In the genomic region with DNA sequence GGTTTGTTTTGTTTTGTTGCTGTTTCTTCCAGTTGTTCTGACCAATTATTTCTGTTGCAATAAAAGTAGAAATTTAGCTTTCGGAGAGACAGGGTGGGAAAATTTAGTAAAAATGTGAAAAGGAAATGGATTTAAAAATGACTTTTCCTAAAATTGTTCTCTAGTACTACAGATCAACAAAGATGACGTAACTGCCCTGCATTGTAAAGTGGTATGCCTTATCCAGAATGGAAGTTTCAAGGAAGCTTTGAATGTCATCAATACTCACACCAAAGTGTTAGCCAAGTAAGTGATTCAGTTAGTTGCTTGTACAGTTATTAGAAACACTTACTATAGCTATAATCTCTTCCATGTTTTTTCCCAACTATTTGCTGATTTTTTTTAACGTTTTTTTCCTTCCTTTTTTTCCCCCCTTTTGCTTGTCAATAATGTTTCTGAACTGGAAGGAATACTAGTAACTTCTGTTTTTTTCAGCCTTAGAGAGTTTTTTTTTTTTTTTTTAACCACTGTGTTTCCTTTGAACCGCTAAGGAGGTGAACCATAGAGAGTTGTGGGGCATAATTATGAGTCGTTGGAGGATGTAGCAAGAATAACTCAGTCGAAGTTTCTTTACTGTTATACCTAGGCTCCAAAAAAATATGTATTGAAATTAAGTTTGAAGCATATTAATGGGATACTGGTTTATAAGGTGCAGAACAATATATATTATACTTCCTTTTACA, we compare ENCODE assay signal across 10 cellular contexts. TPM values are rescaled to one million over a fixed set of nuclear protein-coding genes. Genes with fewer than 3 reads are reported as not detected.
DNase-seq lines count a peak whose midpoint lies in the region; TF ChIP-seq lines count a peak whose summit lies in the region.
"Had no signal": no experiment of that assay in that cellular context is flagged by ENCODE, and none has a peak within 500 bp of the region (broad histone marks: within the 10 kb centered on the region; RNA-seq: fewer than 3 reads in every experiment).

No MANE protein-coding gene starts in this region.

- H3K79me2 ChIP-seq in osteoblast (ENCODE audit: insufficient read depth, low read length), result peaks cover 58% of the 10 kb centered on the region

- H3K9me3 Mint-ChIP-seq in dendritic cell treated with granulocyte-macrophage colony-stimulating factor and Interleukin-4, amounts not matched to agents 40 ng/mL and 50 ng/mL, for 4 days, result no peaks in the 10 kb centered on the region

- no peak overlapping the region for H2AFZ ChIP-seq in osteoblast (ENCODE audit: low read length)

- H3K27me3 Mint-ChIP-seq in dendritic cell treated with granulocyte-macrophage colony-stimulating factor and Interleukin-4, amounts not matched to agents 40 ng/mL and 50 ng/mL, for 4 days, result no peaks in the 10 kb centered on the region

- H3K4me1 ChIP-seq in osteoblast (ENCODE audit: insufficient read depth, low read length), result peaks cover 22% of the 10 kb centered on the region

- H3K27ac Mint-ChIP-seq in dendritic cell treated with granulocyte-macrophage colony-stimulating factor and Interleukin-4, amounts not matched to agents 40 ng/mL and 50 ng/mL, for 4 days, result no peak overlapping the region

- peaks cover 46% of the 10 kb centered on the region for H3K36me3 ChIP-seq in osteoblast (ENCODE audit: insufficient read depth, low read length)

- H4K20me1 ChIP-seq in osteoblast (ENCODE audit: insufficient read depth, low read length), result peaks cover 13% of the 10 kb centered on the region

- no peaks in the 10 kb centered on the region for H3K9me3 ChIP-seq in osteoblast (ENCODE audit: low read depth, low read length)
- H3K9me3 ChIP-seq: esophagus muscularis mucosa had no signal

- no peak overlapping the region for H3K27ac ChIP-seq in osteoblast (ENCODE audit: low read depth, low read length)
- H3K27ac ChIP-seq: esophagus muscularis mucosa had no signal

- peak overlapping the region; percentile 78 for H3K4me2 ChIP-seq in osteoblast (ENCODE audit: insufficient read depth, low read length)

- H3K4me1 Mint-ChIP-seq in dendritic cell treated with granulocyte-macrophage colony-stimulating factor and Interleukin-4, amounts not matched to agents 40 ng/mL and 50 ng/mL, for 4 days (ENCODE audit: low read depth), result peaks cover 39% of the 10 kb centered on the region

- no peak for TF ChIP-seq CTCF in osteoblast (IDR thresholded peaks at IDR 0.05; ENCODE audit: extremely low read depth, low read depth, low read length)

- no peaks in the 10 kb centered on the region for H3K27me3 ChIP-seq in osteoblast (ENCODE audit: insufficient read depth, low read length)
- H3K27me3 ChIP-seq: esophagus muscularis mucosa had no signal

- DNase-seq in SKM-1 treated with dmso at 0.1 percent for 144 hours (lab: John Stamatoyannopoulos, UW; ENCODE audit: unreplicated experiment), result peak; percentile 22
- no peak for DNase-seq in SKM-1 (lab: John Stamatoyannopoulos, UW; ENCODE audit: unreplicated experiment)
- peak; percentile 31 to 57 for DNase-seq in NOMO-1 (lab: John Stamatoyannopoulos, UW; ENCODE audit: unreplicated experiment in 2 of 2)
- DNase-seq in osteoblast (ENCODE audit: insufficient read length, low spot score, missing footprints), result no peak
- DNase-seq in NCI-H345 (lab: John Stamatoyannopoulos, UW), result no peak
- DNase-seq in DMS53 (lab: John Stamatoyannopoulos, UW), result no peak
- DNase-seq in HUDEP-2 (lab: John Stamatoyannopoulos, UW; ENCODE audit: unreplicated experiment in 76 of 76), result no peak

- peak overlapping the region; percentile 27 for H3K4me3 Mint-ChIP-seq in dendritic cell treated with granulocyte-macrophage colony-stimulating factor and Interleukin-4, amounts not matched to agents 40 ng/mL and 50 ng/mL, for 4 days

- peaks cover 67% of the 10 kb centered on the region for H3K36me3 Mint-ChIP-seq in dendritic cell treated with granulocyte-macrophage colony-stimulating factor and Interleukin-4, amounts not matched to agents 40 ng/mL and 50 ng/mL, for 4 days (ENCODE audit: low read depth)

- no peak overlapping the region for H3K4me3 ChIP-seq in osteoblast (ENCODE audit: insufficient read depth, low read length)

- intact Hi-C loops in dendritic cell treated with granulocyte-macrophage colony-stimulating factor and Interleukin-4, amounts not matched to agents 40 ng/mL and 50 ng/mL, for 4 days (cut with micrococcal nuclease), result loop anchor here (5.0 to 10.0 kb wide), 2 partner anchors 42 to 525 kb away; partner anchors contain the start of gene CEP135

RNA-seq across cellular contexts. Expression of gene SRP72, which starts 2.2 kb away (rescaled TPM):
- total RNA-seq in osteoblast, result 72.0 and 83.7 TPM in 2 replicates

RNA-seq across cellular contexts. Expression of gene PAICS, which starts 33.6 kb away (rescaled TPM):
- total RNA-seq in osteoblast, result 26.8 and 27.9 TPM in 2 replicates

RNA-seq across cellular contexts. Expression of gene PPAT, which starts 34.2 kb away (rescaled TPM):
- total RNA-seq in osteoblast, result 8.3 and 10.6 TPM in 2 replicates

RNA-seq across cellular contexts. Expression of gene ARL9, which starts 35.9 kb away (rescaled TPM):
- total RNA-seq in osteoblast, result 0.59 and 1.1 TPM in 2 replicates
- total RNA-seq: H4 had no signal

Comparison
In these comparisons a context has a peak if more than half of its experiments do, and no peak if none do; other contexts are left out.
1. DNase-seq: peak in SKM-1 treated with dmso at 0.1 percent for 144 hours (single experiment) and NOMO-1 (2 of 2); none in SKM-1 (single experiment), osteoblast (single experiment), NCI-H345 (single experiment), DMS53 (single experiment) and HUDEP-2 (0 of 76).